In genomic region chr2:84971799-84972790, GRCh38 we compare ENCODE assay signal across 8 cellular contexts. TPM values are rescaled to one million over a fixed set of nuclear protein-coding genes. Genes with fewer than 3 reads are reported as not detected.
DNase-seq lines count a peak whose midpoint lies in the region; FAIRE-seq and TF ChIP-seq lines count a peak whose summit lies in the region.

No MANE protein-coding gene starts in this region.

- DNase-seq in GM12892 (ENCODE audit: insufficient read length), result peak; percentile 47
- no peak for DNase-seq in HFFc6
- DNase-seq in NCI-H1105 treated with DMSO at 0.1 percent for 48 hours (lab: John Stamatoyannopoulos, UW), result peak; percentile 37
- DNase-seq in activated CD8-positive, alpha-beta memory T cell treated with anti-CD3 and anti-CD28 coated beads for 48 hours (ENCODE audit: low read depth in 2 of 3, low spot score in 2 of 3), result peak; percentile 37 to 49 (median 43)
- peak; percentile 57 for DNase-seq in endothelial cell (ENCODE audit: low spot score)
- DNase-seq in stimulated activated CD8-positive, alpha-beta memory T cell treated with anti-CD3 and anti-CD28 coated beads, Interleukin-4, amount 100 ng/mL, for 48 hours, result peak; percentile 70
- DNase-seq in NCI-H2029 (lab: John Stamatoyannopoulos, UW), result no peak

- H3K9me3 ChIP-seq in mucosa of stomach (ENCODE audit: control insufficient read depth, low read length), result no peaks in the 10 kb centered on the region

- H3K27me3 Mint-ChIP-seq in HFFc6 (ENCODE audit: insufficient read depth), result peaks cover 2% of the 10 kb centered on the region
- H3K27me3 Mint-ChIP-seq in endothelial cell (ENCODE audit: unreplicated experiment), result peaks cover 16% of the 10 kb centered on the region

- H3K9ac ChIP-seq in mucosa of stomach (ENCODE audit: low read length), result peak overlapping the region; percentile 96

- H3K27me3 ChIP-seq in mucosa of stomach (ENCODE audit: control insufficient read depth, insufficient read depth, low read length), result no peaks in the 10 kb centered on the region

- H3K36me3 Mint-ChIP-seq in HFFc6 (ENCODE audit: low read depth) (peaks cover 46% of the 10 kb centered on the region), endothelial cell (ENCODE audit: low read depth, unreplicated experiment) (peaks cover 4% of the 10 kb centered on the region)

- H3K4me3 ChIP-seq in mucosa of stomach (ENCODE audit: low read length), result peak overlapping the region; percentile 90

- H3K36me3 ChIP-seq in mucosa of stomach (ENCODE audit: control insufficient read depth, insufficient read depth, low read length), result no peaks in the 10 kb centered on the region

- FAIRE-seq in GM12892 (lab: Jason Lieb, UNC), result peak; percentile 56

- no peak for TF ChIP-seq CTCF in HFFc6 (IDR thresholded peaks at IDR 0.05)
- TF ChIP-seq CTCF in endothelial cell (IDR thresholded peaks at IDR 0.05; ENCODE audit: unreplicated experiment), result no peak

- H3K9me3 Mint-ChIP-seq in HFFc6 (no peaks in the 10 kb centered on the region), endothelial cell (ENCODE audit: unreplicated experiment) (peaks cover 4% of the 10 kb centered on the region)

- peaks cover 19% of the 10 kb centered on the region for H3K4me1 ChIP-seq in mucosa of stomach (ENCODE audit: control insufficient read depth, insufficient read depth, low read length)

- H3K4me1 Mint-ChIP-seq in HFFc6 (ENCODE audit: low read depth) (peaks cover 49% of the 10 kb centered on the region), endothelial cell (ENCODE audit: unreplicated experiment) (peaks cover 36% of the 10 kb centered on the region)

- H3K4me3 Mint-ChIP-seq in HFFc6 (peak overlapping the region; percentile 99), endothelial cell (ENCODE audit: unreplicated experiment) (peak overlapping the region; percentile 90)

- H3K27ac Mint-ChIP-seq in HFFc6, result peak overlapping the region; percentile 98
- H3K27ac Mint-ChIP-seq in endothelial cell (ENCODE audit: unreplicated experiment), result peak overlapping the region; percentile 87

- TF ChIP-seq POLR2A in GM12892 (IDR thresholded peaks at IDR 0.05; ENCODE audit: low read depth, low read length), result no peak

RNA-seq across cellular contexts. Expression of gene KCMF1, which starts 1.1 kb away (rescaled TPM):
- 68.1 TPM for polyA plus RNA-seq in GM12892 (2012; ENCODE audit: missing spikeins)
- 100 to 1,000 TPM in 4 of 6 experiments, 10 to 100 TPM in 2; 95.7 to 105 (median 101) TPM for total RNA-seq in HFFc6 (2021; fragmentation: NEBNext Ultra II Directional; extraction: Animal tissue kit (Norgen Biotek cat#: 25700))
- total RNA-seq in endothelial cell (ENCODE audit: unreplicated experiment), result 84.6 TPM

Comparison
In these comparisons a context has a peak if more than half of its experiments do, and no peak if none do; other contexts are left out.
1. DNase-seq: peak in GM12892 (single experiment), NCI-H1105 treated with DMSO at 0.1 percent for 48 hours (single experiment), activated CD8-positive, alpha-beta memory T cell treated with anti-CD3 and anti-CD28 coated beads for 48 hours (3 of 3), endothelial cell (single experiment) and stimulated activated CD8-positive, alpha-beta memory T cell treated with anti-CD3 and anti-CD28 coated beads, Interleukin-4, amount 100 ng/mL, for 48 hours (single experiment); none in HFFc6 (single experiment) and NCI-H2029 (single experiment).